9 cellular contexts compared by ENCODE assay signal in the genomic region with DNA sequence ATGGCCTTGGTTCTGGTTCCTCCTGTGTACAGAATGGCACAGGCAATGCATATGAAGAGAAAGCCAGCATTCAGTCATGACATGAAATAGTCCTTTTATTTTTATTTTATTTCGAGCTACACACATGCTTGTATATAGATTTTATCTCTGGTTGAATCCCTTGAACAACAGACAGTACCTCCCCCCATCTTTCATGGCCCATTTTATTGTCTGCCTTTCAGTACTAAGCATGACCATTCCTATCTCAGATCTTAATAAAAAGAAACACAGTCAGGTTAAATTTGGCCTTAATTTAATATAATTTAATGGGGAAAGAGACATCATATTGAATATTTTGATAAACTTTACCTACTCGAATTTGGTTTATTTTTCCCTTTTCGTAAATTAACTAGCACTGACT.
"Had no signal": no experiment of that assay in that cellular context is flagged by ENCODE, and none has a peak within 500 bp of the region (broad histone marks: within the 10 kb centered on the region; RNA-seq: fewer than 3 reads in every experiment).

No MANE protein-coding gene starts in this region.

- H3K27ac ChIP-seq: GM23248 had no signal

- ATAC-seq: HCT116, K562 had no signal

- FAIRE-seq: HTR-8/SVneo, K562 had no signal

- H3K27ac Mint-ChIP-seq: HFFc6 had no signal

- H3K4me1 ChIP-seq: HAP-1 had no signal

- H3K9me3 ChIP-seq: HAP-1 had no signal

- H3K4me3 ChIP-seq: GM23248, HAP-1, K562 had no signal

- H3K36me3 ChIP-seq: HAP-1 had no signal

- H3K9ac ChIP-seq: GM23248 had no signal

- H2AFZ ChIP-seq: GM23248 had no signal

- DNase-seq: GM23248, GOT3, H7, HFFc6, IMR-90 had no signal
